ENCODE assay signal across 8 cellular contexts in genomic region chr1:29513357-29513756, GRCh38.
DNase-seq lines count a peak whose midpoint lies in the region; ATAC-seq and TF ChIP-seq lines count a peak whose summit lies in the region.

No MANE protein-coding gene starts in this region.

- H3K9ac ChIP-seq in KMS-11 (no peak overlapping the region), SK-N-SH (no peak overlapping the region)

- POLR2A ChIA-PET in SK-N-SH (lab: Yijun Ruan, JAX), result no interaction called here

- DNase-seq in NCI-H510A treated with DMSO at 0.1 percent for 48 hours (lab: John Stamatoyannopoulos, UW), result peak; percentile 17
- no peak for DNase-seq in NCI-H510A (lab: John Stamatoyannopoulos, UW)
- DNase-seq in SK-N-SH, result peak; percentile 60
- peak; percentile 69 for DNase-seq in glomerular visceral epithelial cell (ENCODE audit: extremely low spot score)
- peak; percentile 40 for DNase-seq in sciatic nerve (ENCODE audit: low spot score)
- DNase-seq in epidermal melanocyte (ENCODE audit: insufficient read length, low spot score), result no peak

- no peaks in the 10 kb centered on the region for H3F3A ChIP-seq in SK-N-SH (replicated peaks; ENCODE audit: insufficient read depth)

- H2AFZ ChIP-seq in KMS-11 (ENCODE audit: low read depth) (no peak overlapping the region), SK-N-SH (ENCODE audit: low read depth) (no peak overlapping the region)

- CTCF ChIA-PET in SK-N-SH (lab: Yijun Ruan, JAX), result interaction anchor here (0.6 to 1.9 kb wide), 4 partner anchors 15 to 246 kb away, joined by 3 to 10 read pairs (median 6); no protein-coding TSS in a partner anchor

- H3K36me3 ChIP-seq in KMS-11 (ENCODE audit: insufficient read depth), result no peaks in the 10 kb centered on the region
- no peaks in the 10 kb centered on the region for H3K36me3 ChIP-seq in SK-N-SH (replicated peaks in 1 of 2; ENCODE audit: control insufficient read depth in 1 of 2, insufficient read depth in 2 of 2, low read length in 1 of 2)

- TF ChIP-seq CTCF in KMS-11 (conservative IDR thresholded peaks at IDR 0.05; ENCODE audit: low read depth, low read length) (peak; percentile 30; the same call in 1 of the 2 replicates), SK-N-SH (IDR thresholded peaks at IDR 0.05) (peak; percentile 55)

- no peaks in the 10 kb centered on the region for H3K9me3 ChIP-seq in SK-N-SH

- H3K27me3 ChIP-seq in KMS-11 (ENCODE audit: insufficient read depth, low read depth) (peaks cover 13% of the 10 kb centered on the region; the same call in 1 of the 2 replicates), SK-N-SH (ENCODE audit: insufficient read depth) (no peaks in the 10 kb centered on the region)

- no peaks in the 10 kb centered on the region for H3K9me2 ChIP-seq in SK-N-SH

- no peak overlapping the region for H3K27ac ChIP-seq in KMS-11
- H3K27ac ChIP-seq in SK-N-SH (ENCODE audit: low read depth in 2 of 2, low read length in 1 of 2), result no peak overlapping the region; a peak in 1 of 4 replicates

- H4K20me1 ChIP-seq in KMS-11 (ENCODE audit: insufficient read depth) (no peaks in the 10 kb centered on the region), SK-N-SH (ENCODE audit: insufficient read depth) (no peaks in the 10 kb centered on the region)

- intact Hi-C loops in sciatic nerve (cut with DNase I), result no loop called here

- ATAC-seq in sciatic nerve (peak; percentile 41), GM19397 (IDR thresholded peaks at IDR 0.05; ENCODE audit: unreplicated experiment) (no peak)

- 49% methylated on average over 4 of the region's 5 CpGs for WGBS in SK-N-SH (ENCODE audit: low lambda C conversion rate)

- TF ChIP-seq EP300 in SK-N-SH (IDR thresholded peaks at IDR 0.05; ENCODE audit: borderline replicate concordance in 1 of 2, low read depth in 1 of 2, low read length in 1 of 2), result no peak

- H3K4me1 ChIP-seq in KMS-11 (ENCODE audit: low read depth, poor library complexity, severe bottlenecking) (no peaks in the 10 kb centered on the region), SK-N-SH (ENCODE audit: control insufficient read depth in 1 of 2, insufficient read depth in 2 of 2, low read depth in 1 of 2, low read length in 1 of 2) (peaks cover 0 to 20% of the 10 kb centered on the region in 2 experiments; a peak in 2 of 4 replicates)

- no peak overlapping the region for H3K4me3 ChIP-seq in KMS-11 (IDR thresholded peaks at IDR 0.05; ENCODE audit: insufficient read depth, low read depth, low read length)
- no peak overlapping the region; a peak in 1 of 4 replicates for H3K4me3 ChIP-seq in SK-N-SH (ENCODE audit: low read depth in 2 of 2, low read length in 1 of 2)

- TF ChIP-seq RAD21 in SK-N-SH (IDR thresholded peaks at IDR 0.05; ENCODE audit: low read length), result peak; percentile 84

- no peaks in the 10 kb centered on the region for H3K79me2 ChIP-seq in KMS-11 (ENCODE audit: insufficient read depth, low read depth)
- H3K79me2 ChIP-seq in SK-N-SH (ENCODE audit: insufficient read depth), result no peaks in the 10 kb centered on the region

- H3K4me2 ChIP-seq in KMS-11 (no peak overlapping the region), SK-N-SH (no peak overlapping the region)

TF ChIP-seq in SK-N-SH, 30 proteins besides CTCF, POLR2A, EP300 and RAD21:
- TF ChIP-seq USF1 (IDR thresholded peaks at IDR 0.05; ENCODE audit: borderline replicate concordance, low read depth) (peak; percentile 68; the same call in 1 of the 2 replicates), REST (IDR thresholded peaks at IDR 0.05; ENCODE audit: low read depth, low read length) (no peak), USF2 (IDR thresholded peaks at IDR 0.05; ENCODE audit: borderline replicate concordance, low read depth, low read length) (peak; percentile 24; the same call in 1 of the 2 replicates), SMC3 (IDR thresholded peaks at IDR 0.05; ENCODE audit: low read depth, low read length) (peak; percentile 64)

Comparison
In these comparisons a context has a peak if more than half of its experiments do, and no peak if none do; other contexts are left out.
1. DNase-seq: peak in NCI-H510A treated with DMSO at 0.1 percent for 48 hours (single experiment), SK-N-SH (single experiment), glomerular visceral epithelial cell (single experiment) and sciatic nerve (single experiment); none in NCI-H510A (single experiment) and epidermal melanocyte (single experiment).